In genomic region chr3:72017935-72018334, GRCh38 we compare ENCODE assay signal across 10 cellular contexts.
"Had no signal": no experiment of that assay in that cellular context is flagged by ENCODE, and none has a peak within 500 bp of the region (broad histone marks: within the 10 kb centered on the region; RNA-seq: fewer than 3 reads in every experiment).

No MANE protein-coding gene starts in this region.

- H3K9me3 ChIP-seq: ascending aorta, gastroesophageal sphincter, right lobe of liver, spleen, thyroid gland had no signal

- H3K4me1 ChIP-seq: ascending aorta, right lobe of liver, thyroid gland had no signal

- H3K27ac ChIP-seq: ascending aorta, gastroesophageal sphincter, right lobe of liver, spleen, thyroid gland had no signal

- H3K4me3 ChIP-seq: ascending aorta, gastroesophageal sphincter, right lobe of liver, spleen, thyroid gland had no signal

- ATAC-seq: gastroesophageal sphincter had no signal

- DNase-seq: activated CD4-positive, alpha-beta T cell treated with anti-CD3 and anti-CD28 coated beads, Interleukin-2, amount 50 U/mL, for 1 hour; activated CD4-positive, CD25-positive, alpha-beta regulatory T cell; activated naive CD4-positive, alpha-beta T cell; spleen; thyroid gland had no signal

- H3K36me3 ChIP-seq: ascending aorta, gastroesophageal sphincter, right lobe of liver, spleen, thyroid gland had no signal

- FAIRE-seq: bronchial epithelial cell, islet of Langerhans had no signal

- H3K27me3 ChIP-seq: ascending aorta, gastroesophageal sphincter, right lobe of liver, spleen, thyroid gland had no signal
